In the genomic region with DNA sequence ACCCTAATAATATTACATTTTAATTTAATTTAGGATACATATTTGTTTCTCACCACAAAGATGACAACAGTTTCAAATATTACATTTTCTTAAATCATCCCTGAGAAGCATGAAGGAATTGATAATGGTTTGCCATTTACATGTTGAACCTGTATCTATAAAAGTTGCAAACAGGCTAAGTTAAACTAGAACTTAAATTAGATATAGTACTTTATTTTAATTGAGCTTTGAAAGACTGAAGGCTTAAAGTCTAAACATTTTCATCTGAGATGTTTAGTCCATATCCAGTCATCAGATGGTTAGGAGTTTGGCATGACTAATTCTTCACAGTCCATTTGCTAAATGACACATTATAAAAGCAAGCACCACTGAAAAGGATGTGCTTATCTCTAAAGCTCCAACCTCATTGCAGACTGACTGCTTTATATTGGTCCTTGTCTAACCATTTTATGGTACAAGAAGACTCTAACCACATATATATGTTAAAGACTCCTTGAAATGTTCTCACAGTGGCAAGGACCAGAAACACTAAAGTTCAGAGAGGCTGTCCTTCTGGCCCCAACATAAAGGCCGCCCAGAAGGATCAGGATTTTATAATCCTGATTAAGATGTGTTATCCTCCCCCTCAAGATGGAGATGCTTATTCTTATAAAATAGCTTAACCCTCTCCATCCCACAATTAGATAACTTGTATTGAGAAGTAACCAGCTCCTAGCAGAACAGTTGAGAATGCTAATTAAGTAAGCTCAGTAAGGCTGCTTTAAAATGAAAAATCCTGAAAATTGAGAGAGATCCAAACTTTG, we compare ENCODE assay signal across 1 cellular context.
TF ChIP-seq lines count a peak whose summit lies in the region.

No MANE protein-coding gene starts in this region.

TF ChIP-seq in HEK293, 187 proteins besides CTCF, POLR2A, EP300 and RAD21 (continued from another document and continues in another):
- TF ChIP-seq ZFP3 (tag by site-specific recombination; IDR thresholded peaks at IDR 0.05; ENCODE audit: low read depth) (peak; percentile 43; the same call in 1 of the 2 replicates), ZNF292 (tag by site-specific recombination; IDR thresholded peaks at IDR 0.05; ENCODE audit: borderline replicate concordance, low read depth) (no peak), TCF7L2 (IDR thresholded peaks at IDR 0.05; ENCODE audit: borderline replicate concordance, low read depth, low read length) (peak; percentile 64; the same call in 1 of the 2 replicates), ZNF16 (tag by site-specific recombination; IDR thresholded peaks at IDR 0.05; ENCODE audit: low read depth) (no peak), ZNF670 (tag by site-specific recombination; IDR thresholded peaks at IDR 0.05; ENCODE audit: low read depth) (no peak), OSR2 (tag by site-specific recombination; IDR thresholded peaks at IDR 0.05) (peak; percentile 96), ZNF211 (tag by site-specific recombination; IDR thresholded peaks at IDR 0.05; ENCODE audit: low read depth) (no peak), ZNF10 (tag by site-specific recombination; IDR thresholded peaks at IDR 0.05) (no peak; the same call in 1 of the 2 replicates), ZNF560 (tag by site-specific recombination; IDR thresholded peaks at IDR 0.05; ENCODE audit: borderline replicate concordance) (no peak), ZNF18 (tag by site-specific recombination; IDR thresholded peaks at IDR 0.05) (no peak), ZNF792 (tag by site-specific recombination; IDR thresholded peaks at IDR 0.05) (no peak), ZNF785 (tag by site-specific recombination; IDR thresholded peaks at IDR 0.05) (no peak), ZEB2 (tag by site-specific recombination; IDR thresholded peaks at IDR 0.05) (peak; percentile 84), ZNF391 (tag by site-specific recombination; IDR thresholded peaks at IDR 0.05; ENCODE audit: borderline replicate concordance, low read depth) (no peak), ZSCAN23 (tag by site-specific recombination; IDR thresholded peaks at IDR 0.05) (0 out of 2 replicates have a peak, but pooled peaks have one; percentile 68), TSHZ1 (tag by site-specific recombination; IDR thresholded peaks at IDR 0.05; ENCODE audit: borderline replicate concordance) (peak; percentile 86), ZNF23 (tag by site-specific recombination; IDR thresholded peaks at IDR 0.05; ENCODE audit: borderline replicate concordance) (no peak), ZNF132 (tag by site-specific recombination; IDR thresholded peaks at IDR 0.05; ENCODE audit: borderline replicate concordance) (no peak), ZNF596 (tag by site-specific recombination; IDR thresholded peaks at IDR 0.05) (0 out of 2 replicates have a peak, but pooled peaks have one; percentile 7), ZNF121 (tag by site-specific recombination; IDR thresholded peaks at IDR 0.05) (no peak), ZNF311 (tag by site-specific recombination; IDR thresholded peaks at IDR 0.05; ENCODE audit: borderline replicate concordance) (no peak), ZBTB20 (tag by site-specific recombination; IDR thresholded peaks at IDR 0.05) (no peak), KLF16 (tag by site-specific recombination; IDR thresholded peaks at IDR 0.05) (no peak), ZNF324 (tag by site-specific recombination; IDR thresholded peaks at IDR 0.05) (no peak), ZNF600 (tag by site-specific recombination; IDR thresholded peaks at IDR 0.05) (peak; percentile 91), BCL11A (tag by site-specific recombination; IDR thresholded peaks at IDR 0.05; ENCODE audit: low read depth) (no peak), TRIM28 (IDR thresholded peaks at IDR 0.05; ENCODE audit: borderline replicate concordance, low read length) (peak; percentile 96; the same call in 1 of the 2 replicates), RBAK (tag by site-specific recombination; IDR thresholded peaks at IDR 0.05) (no peak), GFI1B (tag by site-specific recombination; IDR thresholded peaks at IDR 0.05) (no peak), ZBTB26 (tag by site-specific recombination; optimal IDR thresholded peaks at IDR 0.05) (no peak), WT1 (tag by site-specific recombination; IDR thresholded peaks at IDR 0.05) (peak; percentile 87), ZNF544 (tag by site-specific recombination; IDR thresholded peaks at IDR 0.05) (no peak), ZNF768 (tag by site-specific recombination; IDR thresholded peaks at IDR 0.05) (no peak), ZNF664 (tag by site-specific recombination; IDR thresholded peaks at IDR 0.05) (peak; percentile 99), ZBTB21 (tag by site-specific recombination; IDR thresholded peaks at IDR 0.05) (no peak), SP7 (tag by site-specific recombination; IDR thresholded peaks at IDR 0.05) (peak; percentile 94), PRDM1 (tag by site-specific recombination; IDR thresholded peaks at IDR 0.05) (no peak), ZNF138 (tag by site-specific recombination; IDR thresholded peaks at IDR 0.05; ENCODE audit: borderline replicate concordance) (no peak), ZFP69B (tag by site-specific recombination; IDR thresholded peaks at IDR 0.05) (no peak), ZNF654 (tag by site-specific recombination; IDR thresholded peaks at IDR 0.05; ENCODE audit: low read depth) (no peak), MEIS1 (CRISPR knock-in tag; IDR thresholded peaks at IDR 0.05; ENCODE audit: borderline replicate concordance) (no peak), ZNF114 (tag by site-specific recombination; IDR thresholded peaks at IDR 0.05) (no peak), ZNF677 (tag by site-specific recombination; IDR thresholded peaks at IDR 0.05) (no peak), ZSCAN30 (tag by site-specific recombination; IDR thresholded peaks at IDR 0.05) (peak; percentile 55; the same call in 1 of the 2 replicates), ZNF366 (tag by site-specific recombination; conservative IDR thresholded peaks at IDR 0.05) (peak; percentile 35; the same call in 1 of the 2 replicates), ZNF155 (tag by site-specific recombination; IDR thresholded peaks at IDR 0.05) (no peak), KLF10 (tag by site-specific recombination; IDR thresholded peaks at IDR 0.05) (peak; percentile 27; the same call in 1 of the 2 replicates), ZNF549 (tag by site-specific recombination; IDR thresholded peaks at IDR 0.05) (no peak), ZNF133 (tag by site-specific recombination; IDR thresholded peaks at IDR 0.05) (no peak), OVOL3 (tag by site-specific recombination; IDR thresholded peaks at IDR 0.05) (peak; percentile 45; the same call in 1 of the 2 replicates), ZNF302 (tag by site-specific recombination; IDR thresholded peaks at IDR 0.05; ENCODE audit: low read depth) (no peak), ZNF514 (tag by site-specific recombination; IDR thresholded peaks at IDR 0.05) (no peak), ZNF530 (tag by site-specific recombination; IDR thresholded peaks at IDR 0.05; ENCODE audit: low read depth) (no peak)
- TF ChIP-seq, protein P1, sequence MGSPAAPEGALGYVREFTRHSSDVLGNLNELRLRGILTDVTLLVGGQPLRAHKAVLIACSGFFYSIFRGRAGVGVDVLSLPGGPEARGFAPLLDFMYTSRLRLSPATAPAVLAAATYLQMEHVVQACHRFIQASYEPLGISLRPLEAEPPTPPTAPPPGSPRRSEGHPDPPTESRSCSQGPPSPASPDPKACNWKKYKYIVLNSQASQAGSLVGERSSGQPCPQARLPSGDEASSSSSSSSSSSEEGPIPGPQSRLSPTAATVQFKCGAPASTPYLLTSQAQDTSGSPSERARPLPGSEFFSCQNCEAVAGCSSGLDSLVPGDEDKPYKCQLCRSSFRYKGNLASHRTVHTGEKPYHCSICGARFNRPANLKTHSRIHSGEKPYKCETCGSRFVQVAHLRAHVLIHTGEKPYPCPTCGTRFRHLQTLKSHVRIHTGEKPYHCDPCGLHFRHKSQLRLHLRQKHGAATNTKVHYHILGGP (tag by site-specific recombination; IDR thresholded peaks at IDR 0.05): no peak
- TF ChIP-seq, protein P2, sequence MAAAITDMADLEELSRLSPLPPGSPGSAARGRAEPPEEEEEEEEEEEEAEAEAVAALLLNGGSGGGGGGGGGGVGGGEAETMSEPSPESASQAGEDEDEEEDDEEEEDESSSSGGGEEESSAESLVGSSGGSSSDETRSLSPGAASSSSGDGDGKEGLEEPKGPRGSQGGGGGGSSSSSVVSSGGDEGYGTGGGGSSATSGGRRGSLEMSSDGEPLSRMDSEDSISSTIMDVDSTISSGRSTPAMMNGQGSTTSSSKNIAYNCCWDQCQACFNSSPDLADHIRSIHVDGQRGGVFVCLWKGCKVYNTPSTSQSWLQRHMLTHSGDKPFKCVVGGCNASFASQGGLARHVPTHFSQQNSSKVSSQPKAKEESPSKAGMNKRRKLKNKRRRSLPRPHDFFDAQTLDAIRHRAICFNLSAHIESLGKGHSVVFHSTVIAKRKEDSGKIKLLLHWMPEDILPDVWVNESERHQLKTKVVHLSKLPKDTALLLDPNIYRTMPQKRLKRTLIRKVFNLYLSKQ (tag by site-specific recombination; IDR thresholded peaks at IDR 0.05; ENCODE audit: borderline replicate concordance): no peak
- TF ChIP-seq, protein P3, sequence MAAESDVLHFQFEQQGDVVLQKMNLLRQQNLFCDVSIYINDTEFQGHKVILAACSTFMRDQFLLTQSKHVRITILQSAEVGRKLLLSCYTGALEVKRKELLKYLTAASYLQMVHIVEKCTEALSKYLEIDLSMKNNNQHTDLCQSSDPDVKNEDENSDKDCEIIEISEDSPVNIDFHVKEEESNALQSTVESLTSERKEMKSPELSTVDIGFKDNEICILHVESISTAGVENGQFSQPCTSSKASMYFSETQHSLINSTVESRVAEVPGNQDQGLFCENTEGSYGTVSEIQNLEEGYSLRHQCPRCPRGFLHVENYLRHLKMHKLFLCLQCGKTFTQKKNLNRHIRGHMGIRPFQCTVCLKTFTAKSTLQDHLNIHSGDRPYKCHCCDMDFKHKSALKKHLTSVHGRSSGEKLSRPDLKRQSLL (tag by site-specific recombination; IDR thresholded peaks at IDR 0.05): no peak
- TF ChIP-seq, protein P4, sequence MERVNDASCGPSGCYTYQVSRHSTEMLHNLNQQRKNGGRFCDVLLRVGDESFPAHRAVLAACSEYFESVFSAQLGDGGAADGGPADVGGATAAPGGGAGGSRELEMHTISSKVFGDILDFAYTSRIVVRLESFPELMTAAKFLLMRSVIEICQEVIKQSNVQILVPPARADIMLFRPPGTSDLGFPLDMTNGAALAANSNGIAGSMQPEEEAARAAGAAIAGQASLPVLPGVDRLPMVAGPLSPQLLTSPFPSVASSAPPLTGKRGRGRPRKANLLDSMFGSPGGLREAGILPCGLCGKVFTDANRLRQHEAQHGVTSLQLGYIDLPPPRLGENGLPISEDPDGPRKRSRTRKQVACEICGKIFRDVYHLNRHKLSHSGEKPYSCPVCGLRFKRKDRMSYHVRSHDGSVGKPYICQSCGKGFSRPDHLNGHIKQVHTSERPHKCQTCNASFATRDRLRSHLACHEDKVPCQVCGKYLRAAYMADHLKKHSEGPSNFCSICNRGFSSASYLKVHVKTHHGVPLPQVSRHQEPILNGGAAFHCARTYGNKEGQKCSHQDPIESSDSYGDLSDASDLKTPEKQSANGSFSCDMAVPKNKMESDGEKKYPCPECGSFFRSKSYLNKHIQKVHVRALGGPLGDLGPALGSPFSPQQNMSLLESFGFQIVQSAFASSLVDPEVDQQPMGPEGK (tag by site-specific recombination; IDR thresholded peaks at IDR 0.05): no peak
